In genomic region chr15:64928626-64929220, GRCh38 we compare ENCODE assay signal across 29 cellular contexts. TPM values are rescaled to one million over a fixed set of nuclear protein-coding genes. Genes with fewer than 3 reads are reported as not detected.
DNase-seq lines count a peak whose midpoint lies in the region; ATAC-seq and TF ChIP-seq lines count a peak whose summit lies in the region.
"Had no signal": no experiment of that assay in that cellular context is flagged by ENCODE, and none has a peak within 500 bp of the region (broad histone marks: within the 10 kb centered on the region; RNA-seq: fewer than 3 reads in every experiment).

No MANE protein-coding gene starts in this region.

- H3K9me3 ChIP-seq in BLaER1 (no peaks in the 10 kb centered on the region), NT2/D1 (ENCODE audit: insufficient read depth, low read length) (peaks cover 4% of the 10 kb centered on the region; the same call in 1 of the 2 replicates), mucosa of descending colon (no peaks in the 10 kb centered on the region), hepatocyte (ENCODE audit: low read depth) (no peaks in the 10 kb centered on the region)
- H3K9me3 ChIP-seq: breast epithelium, gastrocnemius medialis, neutrophil, upper lobe of right lung had no signal

- H3K27me3 ChIP-seq in BLaER1 (no peaks in the 10 kb centered on the region), NT2/D1 (ENCODE audit: insufficient read depth, insufficient read length) (no peaks in the 10 kb centered on the region), hepatocyte (no peaks in the 10 kb centered on the region)
- H3K27me3 ChIP-seq: breast epithelium, gastrocnemius medialis, neutrophil, upper lobe of right lung had no signal

- TF ChIP-seq CTCF in mucosa of descending colon (IDR thresholded peaks at IDR 0.05): no peak
- TF ChIP-seq CTCF in hepatocyte (IDR thresholded peaks at IDR 0.05; ENCODE audit: poor library complexity): no peak

- no peaks in the 10 kb centered on the region for H3K79me2 ChIP-seq in hepatocyte

- no peaks in the 10 kb centered on the region for H3K9me2 ChIP-seq in hepatocyte (replicated peaks; ENCODE audit: insufficient read depth)

- WGBS in hepatocyte (ENCODE audit: low lambda C conversion rate, missing lambda C conversion rate): 87% methylated on average over 10 of the region's 10 CpGs

- H3K4me2 ChIP-seq in BLaER1: peak overlapping the region; percentile 81
- no peak overlapping the region for H3K4me2 ChIP-seq in hepatocyte

- H4K20me1 ChIP-seq in BLaER1 (no peaks in the 10 kb centered on the region), hepatocyte (ENCODE audit: insufficient read depth, poor library complexity, severe bottlenecking) (no peaks in the 10 kb centered on the region)

- intact Hi-C loops in mucosa of descending colon (cut with DNase I, micrococcal nuclease): no loop called here

- ATAC-seq in mucosa of descending colon: no peak
- ATAC-seq in GM18858 (IDR thresholded peaks at IDR 0.05; ENCODE audit: unreplicated experiment): no peak
- no peak for ATAC-seq in GM19351 (IDR thresholded peaks at IDR 0.05; ENCODE audit: unreplicated experiment)
- ATAC-seq: gastrocnemius medialis, left colon, T-helper 17 cell, upper lobe of right lung had no signal

- H3K27ac ChIP-seq in BLaER1 (peak overlapping the region; percentile 20; the same call in 1 of the 2 replicates), hepatocyte (no peak overlapping the region)
- H3K27ac ChIP-seq: breast epithelium, gastrocnemius medialis, neutrophil, RWPE1, upper lobe of right lung had no signal

- H3K4me3 ChIP-seq in BLaER1: no peak overlapping the region
- H3K4me3 ChIP-seq in NT2/D1 (ENCODE audit: insufficient read length, low read depth): no peak overlapping the region
- H3K4me3 ChIP-seq in mucosa of descending colon: no peak overlapping the region
- H3K4me3 ChIP-seq in hepatocyte: no peak overlapping the region
- H3K4me3 ChIP-seq: breast epithelium, gastrocnemius medialis, upper lobe of right lung had no signal

- H2AFZ ChIP-seq in hepatocyte: no peak overlapping the region

- H3K36me3 ChIP-seq in BLaER1 (no peaks in the 10 kb centered on the region), NT2/D1 (ENCODE audit: insufficient read depth, insufficient read length, low read length) (no peaks in the 10 kb centered on the region), mucosa of descending colon (ENCODE audit: low read depth) (no peaks in the 10 kb centered on the region), hepatocyte (replicated peaks; ENCODE audit: insufficient read depth, low read depth) (no peaks in the 10 kb centered on the region)
- H3K36me3 ChIP-seq: breast epithelium, gastrocnemius medialis, neutrophil, upper lobe of right lung had no signal

- peaks cover 40% of the 10 kb centered on the region for H3K4me1 ChIP-seq in BLaER1
- peaks cover 10% of the 10 kb centered on the region for H3K4me1 ChIP-seq in NT2/D1 (ENCODE audit: insufficient read depth, insufficient read length)
- H3K4me1 ChIP-seq in mucosa of descending colon (ENCODE audit: low read depth): no peaks in the 10 kb centered on the region
- H3K4me1 ChIP-seq in hepatocyte (ENCODE audit: insufficient read depth): no peaks in the 10 kb centered on the region
- H3K4me1 ChIP-seq: breast epithelium, gastrocnemius medialis, upper lobe of right lung had no signal

- no peak overlapping the region; the same call in 1 of the 2 replicates for H3K9ac ChIP-seq in BLaER1
- H3K9ac ChIP-seq in NT2/D1 (ENCODE audit: insufficient read length, low read depth): peak overlapping the region; percentile 8

- peak; percentile 2 for DNase-seq in AG20443 (ENCODE audit: low spot score)
- DNase-seq in NT2/D1 (ENCODE audit: low read depth, low spot score): no peak
- peak; percentile 43 for DNase-seq in mesenteric fat pad (ENCODE audit: low spot score)
- DNase-seq in mucosa of descending colon: no peak
- no peak for DNase-seq in hepatocyte (ENCODE audit: low spot score)
- DNase-seq: activated CD4-positive, alpha-beta memory T cell treated with anti-CD3 and anti-CD28 coated beads for 36 hours; activated CD4-positive, CD25-positive, alpha-beta regulatory T cell; activated effector memory CD4-positive, alpha-beta T cell treated with Interleukin-2 at 50 U/mL for 16 hours; activated naive CD8-positive, alpha-beta T cell treated with anti-CD3 and anti-CD28 coated beads for 36 hours; anterior cingulate cortex; gastrocnemius medialis; GOT3; HFFc6; hippocampal formation; IMR-90; left colon; NCI-H1048; NCI-H2107; NCI-H446 treated with DMSO at 0.1 percent for 48 hours; OCI-M1; stimulated activated CD4-positive, alpha-beta T cell treated with anti-CD3 and anti-CD28 coated beads, Interleukin-4, amount 100 ng/mL, for 1 hour; T-helper 17 cell; upper lobe of right lung had no signal

RNA-seq across cellular contexts. Expression of gene ANKDD1A, which starts 17.0 kb away (rescaled TPM):
- 19.3 TPM for total RNA-seq in mesenteric fat pad
- total RNA-seq in mucosa of descending colon: 1 to 10 TPM; 1.4 to 6.7 (median 1.6) TPM
- 1.8 and 3.6 TPM in 2 replicates for total RNA-seq in hepatocyte
- polyA plus RNA-seq in hepatocyte: 5.8 and 6.1 TPM in 2 replicates

Comparison
In these comparisons a context has a peak if more than half of its experiments do, and no peak if none do; other contexts are left out.
1. DNase-seq: peak in AG20443 (single experiment) and mesenteric fat pad (single experiment); none in NT2/D1 (single experiment), mucosa of descending colon (0 of 3) and hepatocyte (single experiment).